ENCODE assay signal across 18 cellular contexts in the genomic region with DNA sequence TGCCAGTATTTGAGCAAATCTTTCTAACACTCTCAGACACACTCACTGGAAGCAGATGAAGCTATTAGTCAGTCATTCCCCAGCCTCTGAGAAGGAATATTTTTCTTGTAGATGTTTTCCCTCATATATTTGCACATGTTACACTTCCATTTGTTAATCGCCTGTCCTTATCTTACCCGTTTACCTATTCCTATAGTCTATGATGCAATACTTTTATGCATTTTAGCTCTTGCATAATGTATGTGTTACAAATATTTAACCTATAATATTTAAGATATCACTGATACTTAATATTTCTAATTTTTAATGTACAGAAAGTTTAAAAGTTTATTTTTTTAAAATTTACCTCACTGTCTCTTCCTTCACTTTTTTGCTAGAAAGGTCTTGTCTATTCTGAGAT.
"Had no signal": no experiment of that assay in that cellular context is flagged by ENCODE, and none has a peak within 500 bp of the region (broad histone marks: within the 10 kb centered on the region; RNA-seq: fewer than 3 reads in every experiment).

No MANE protein-coding gene starts in this region.

- H3K4me1 ChIP-seq: SJSA1 had no signal

- H3K36me3 ChIP-seq: SJSA1 had no signal

- H3K4me3 ChIP-seq: SJSA1 had no signal

- DNase-seq: Kasumi-1, KG1, MM.1S, NCI-H1092 treated with DMSO at 0.1 percent for 48 hours, NCI-H1436 treated with DMSO at 0.1 percent for 48 hours, NCI-H1694, NCI-H1930, NCI-H2081, NCI-H2107, NCI-H2227 treated with DMSO at 0.1 percent for 48 hours, NCI-H510A, NCI-H524 treated with DMSO at 0.1 percent for 48 hours, NCI-H774, Right ventricle myocardium superior, RPMI8226, SIG-M5 had no signal

- FAIRE-seq: RCC 7860 had no signal

- H3K27ac ChIP-seq: SJSA1 had no signal

- H3K9me3 ChIP-seq: SJSA1 had no signal

- H3K27me3 ChIP-seq: SJSA1 had no signal
